Comparison of ENCODE assay signal across 1 cellular context in genomic region chr10:44385423-44385725, GRCh38.
TF ChIP-seq lines count a peak whose summit lies in the region.

No MANE protein-coding gene starts in this region.

TF ChIP-seq in H1, 55 proteins besides CTCF, POLR2A, EP300 and RAD21 (continued from another document):
- TF ChIP-seq, protein P1, sequence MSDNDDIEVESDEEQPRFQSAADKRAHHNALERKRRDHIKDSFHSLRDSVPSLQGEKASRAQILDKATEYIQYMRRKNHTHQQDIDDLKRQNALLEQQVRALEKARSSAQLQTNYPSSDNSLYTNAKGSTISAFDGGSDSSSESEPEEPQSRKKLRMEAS (IDR thresholded peaks at IDR 0.05), result peak; percentile 8; the same call in 1 of the 2 replicates
- TF ChIP-seq TBP (IDR thresholded peaks at IDR 0.05; ENCODE audit: low read depth, low read length), result no peak
- TF ChIP-seq E2F6 (IDR thresholded peaks at IDR 0.05), result peak; percentile 68
- no peak for TF ChIP-seq RBBP5 (IDR thresholded peaks at IDR 0.05; ENCODE audit: borderline replicate concordance, low read depth, low read length)
- TF ChIP-seq RNF2 (IDR thresholded peaks at IDR 0.05; ENCODE audit: borderline replicate concordance, low read depth, low read length, missing control alignments, poor library complexity, severe bottlenecking), result peak; percentile 8
- no peak for TF ChIP-seq SRF (IDR thresholded peaks at IDR 0.05; ENCODE audit: low read depth, low read length)
- no peak for TF ChIP-seq SP2 (IDR thresholded peaks at IDR 0.05; ENCODE audit: low read length)
- TF ChIP-seq EZH2 (IDR thresholded peaks at IDR 0.05; ENCODE audit: low read depth, low read length, severe bottlenecking), result peak; percentile 51
- TF ChIP-seq EGR1 (IDR thresholded peaks at IDR 0.05; ENCODE audit: borderline replicate concordance, low read depth, low read length), result no peak
- no peak for TF ChIP-seq JUND (IDR thresholded peaks at IDR 0.05; ENCODE audit: low read length)
- no peak for TF ChIP-seq SP4 (IDR thresholded peaks at IDR 0.05; ENCODE audit: low read length)
